ENCODE assay signal across 21 cellular contexts in genomic region chr10:370222-370825, GRCh38.
DNase-seq lines count a peak whose midpoint lies in the region; ATAC-seq, FAIRE-seq and TF ChIP-seq lines count a peak whose summit lies in the region.
"Had no signal": no experiment of that assay in that cellular context is flagged by ENCODE, and none has a peak within 500 bp of the region (broad histone marks: within the 10 kb centered on the region; RNA-seq: fewer than 3 reads in every experiment).

No MANE protein-coding gene starts in this region.

- H3K4me1 ChIP-seq in left ventricle myocardium inferior, result peaks cover 38% of the 10 kb centered on the region
- H3K4me1 ChIP-seq in esophagus muscularis mucosa, result peaks cover 14 to 41% (median 40%) of the 10 kb centered on the region in 4 donors
- H3K4me1 ChIP-seq in aorta (ENCODE audit: control insufficient read depth in 1 of 2, insufficient read depth in 2 of 2, low read length in 2 of 2), result peaks cover 0 to 3% of the 10 kb centered on the region in 2 donors
- H3K4me1 ChIP-seq: lower lobe of right lung had no signal

- no peaks in the 10 kb centered on the region for H3K27me3 Mint-ChIP-seq in nephron progenitor cell (ENCODE audit: low read depth, poor library complexity)
- H3K27me3 Mint-ChIP-seq: activated CD4-positive, alpha-beta T cell treated with anti-CD3 and anti-CD28 coated beads, Interleukin-2, amount 10 ng/mL, durations not matched to agents 24 days and 14 days; naive thymus-derived CD8-positive, alpha-beta T cell had no signal

- TF ChIP-seq POLR2A in esophagus muscularis mucosa (IDR thresholded peaks at IDR 0.05; ENCODE audit: low read depth), result no peak

- H3K27ac ChIP-seq in left ventricle myocardium inferior (replicated peaks) (no peak overlapping the region), esophagus muscularis mucosa (replicated peaks in 1 of 4) (peak overlapping the region in 3 of 4 donors; percentile 51 to 57 (median 57)), aorta (ENCODE audit: low read depth in 1 of 2, low read length in 2 of 2) (peak overlapping the region; percentile 71 to 94)
- H3K27ac ChIP-seq: lower lobe of right lung had no signal

- peaks cover 52% of the 10 kb centered on the region for H3K36me3 ChIP-seq in left ventricle myocardium inferior
- peaks cover 10 to 78% (median 50%) of the 10 kb centered on the region in 4 donors for H3K36me3 ChIP-seq in esophagus muscularis mucosa
- peaks cover 0 to 2% of the 10 kb centered on the region in 2 donors for H3K36me3 ChIP-seq in aorta (ENCODE audit: control insufficient read depth in 1 of 2, insufficient read depth in 2 of 2, low read length in 1 of 2)

- FAIRE-seq in HTR-8/SVneo (lab: Jason Lieb, UNC), result no peak
- FAIRE-seq: RCC 7860, TTC549 had no signal

- ATAC-seq in Right ventricle myocardium inferior (peak; percentile 15), aorta (ENCODE audit: low FRiP score) (peak; percentile 60)
- ATAC-seq: lower lobe of right lung; naive thymus-derived CD8-positive, alpha-beta T cell; stimulated activated effector memory CD8-positive, alpha-beta T cell treated with anti-CD3 and anti-CD28 coated beads, Interleukin-12 subunit alpha, Interleukin-12 subunit beta, amount 100 ng/mL, for 72 hours had no signal

- H3K27ac Mint-ChIP-seq in nephron progenitor cell, result peak overlapping the region; percentile 91
- H3K27ac Mint-ChIP-seq: activated CD4-positive, alpha-beta T cell treated with anti-CD3 and anti-CD28 coated beads, Interleukin-2, amount 10 ng/mL, durations not matched to agents 24 days and 14 days; dendritic cell treated with granulocyte-macrophage colony-stimulating factor and Interleukin-4, amounts not matched to agents 40 ng/mL and 50 ng/mL, for 4 days; stimulated activated effector memory CD8-positive, alpha-beta T cell treated with anti-CD3 and anti-CD28 coated beads, Interleukin-12 subunit alpha, Interleukin-12 subunit beta, amount 100 ng/mL, for 72 hours had no signal

- peaks cover 48% of the 10 kb centered on the region for H3K4me1 Mint-ChIP-seq in nephron progenitor cell
- H3K4me1 Mint-ChIP-seq: activated CD4-positive, alpha-beta T cell treated with anti-CD3 and anti-CD28 coated beads, Interleukin-2, amount 10 ng/mL, durations not matched to agents 24 days and 14 days; CD4-positive, alpha-beta memory T cell; naive thymus-derived CD8-positive, alpha-beta T cell; stimulated activated effector memory CD8-positive, alpha-beta T cell treated with anti-CD3 and anti-CD28 coated beads, Interleukin-12 subunit alpha, Interleukin-12 subunit beta, amount 100 ng/mL, for 72 hours had no signal

- H3K36me3 Mint-ChIP-seq in nephron progenitor cell (ENCODE audit: low read depth), result peaks cover 53% of the 10 kb centered on the region
- H3K36me3 Mint-ChIP-seq: stimulated activated effector memory CD8-positive, alpha-beta T cell treated with anti-CD3 and anti-CD28 coated beads, Interleukin-12 subunit alpha, Interleukin-12 subunit beta, amount 100 ng/mL, for 72 hours had no signal

- TF ChIP-seq EP300 in esophagus muscularis mucosa (IDR thresholded peaks at IDR 0.05), result no peak

- H3K4me3 ChIP-seq in left ventricle myocardium inferior, result no peak overlapping the region
- H3K4me3 ChIP-seq in esophagus muscularis mucosa, result peak overlapping the region in 1 of 4 donors; percentile 12
- H3K4me3 ChIP-seq in aorta (ENCODE audit: low read length in 2 of 2), result no peak overlapping the region
- H3K4me3 ChIP-seq: lower lobe of right lung, MG63, tibial nerve had no signal

- H3K9me3 Mint-ChIP-seq in nephron progenitor cell, result no peaks in the 10 kb centered on the region
- H3K9me3 Mint-ChIP-seq: activated CD4-positive, alpha-beta T cell treated with anti-CD3 and anti-CD28 coated beads, Interleukin-2, amount 10 ng/mL, durations not matched to agents 24 days and 14 days; CD4-positive, alpha-beta memory T cell; dendritic cell treated with granulocyte-macrophage colony-stimulating factor and Interleukin-4, amounts not matched to agents 40 ng/mL and 50 ng/mL, for 4 days; naive thymus-derived CD8-positive, alpha-beta T cell; stimulated activated effector memory CD8-positive, alpha-beta T cell treated with anti-CD3 and anti-CD28 coated beads, Interleukin-12 subunit alpha, Interleukin-12 subunit beta, amount 100 ng/mL, for 72 hours had no signal

- H3K4me3 Mint-ChIP-seq in nephron progenitor cell, result no peak overlapping the region
- H3K4me3 Mint-ChIP-seq: activated CD4-positive, alpha-beta T cell treated with anti-CD3 and anti-CD28 coated beads, Interleukin-2, amount 10 ng/mL, durations not matched to agents 24 days and 14 days; CD4-positive, alpha-beta memory T cell; dendritic cell treated with granulocyte-macrophage colony-stimulating factor and Interleukin-4, amounts not matched to agents 40 ng/mL and 50 ng/mL, for 4 days; naive thymus-derived CD8-positive, alpha-beta T cell; stimulated activated effector memory CD8-positive, alpha-beta T cell treated with anti-CD3 and anti-CD28 coated beads, Interleukin-12 subunit alpha, Interleukin-12 subunit beta, amount 100 ng/mL, for 72 hours had no signal

- H3K9me3 ChIP-seq in left ventricle myocardium inferior (replicated peaks) (no peaks in the 10 kb centered on the region), esophagus muscularis mucosa (no peaks in the 10 kb centered on the region), aorta (ENCODE audit: control insufficient read depth, low read length) (no peaks in the 10 kb centered on the region)
- H3K9me3 ChIP-seq: lower lobe of right lung, MG63, tibial nerve had no signal

- intact Hi-C loops in Right ventricle myocardium inferior (cut with DNase I) (no loop called here), left ventricle myocardium inferior (cut with micrococcal nuclease) (no loop called here), esophagus muscularis mucosa (cut with DNase I) (no loop called here), aorta (cut with DNase I) (loop anchor here in 1 of 2 donors (5.0 kb wide), 1 partner anchor 43 kb away; no protein-coding TSS in a partner anchor)

- DNase-seq in Right ventricle myocardium inferior (ENCODE audit: missing footprints) (no peak), left ventricle myocardium inferior (no peak), esophagus muscularis mucosa (ENCODE audit: extremely low spot score) (no peak), nephron progenitor cell (no peak), aorta (peak in 1 of 2 donors; percentile 72), HTR-8/SVneo (ENCODE audit: insufficient read length, low spot score) (no peak), ecto neural progenitor cell (ENCODE audit: low spot score) (no peak), 8988T (no peak)
- DNase-seq: activated CD4-positive, alpha-beta T cell treated with anti-CD3 and anti-CD28 coated beads, Interleukin-2, amount 10 ng/mL, durations not matched to agents 24 days and 14 days; activated naive CD4-positive, alpha-beta T cell; CD4-positive, alpha-beta memory T cell; DMS53; lower lobe of right lung; MG63; NCI-H146 had no signal

- 68% methylated on average over 17 of the region's 18 CpGs for WGBS in esophagus muscularis mucosa
- 2 to 6% methylated on average over 18 of the region's 18 CpGs for WGBS in aorta, 2 donors

- H3K27me3 ChIP-seq in left ventricle myocardium inferior (ENCODE audit: low read depth) (no peaks in the 10 kb centered on the region), esophagus muscularis mucosa (no peaks in the 10 kb centered on the region), aorta (ENCODE audit: control insufficient read depth in 1 of 2, insufficient read depth in 2 of 2, low read length in 1 of 2) (no peaks in the 10 kb centered on the region)
- H3K27me3 ChIP-seq: MG63, tibial nerve had no signal

- TF ChIP-seq CTCF in left ventricle myocardium inferior (IDR thresholded peaks at IDR 0.05; ENCODE audit: borderline replicate concordance), result no peak
- no peak for TF ChIP-seq CTCF in esophagus muscularis mucosa (IDR thresholded peaks at IDR 0.05)
- TF ChIP-seq CTCF in nephron progenitor cell (IDR thresholded peaks at IDR 0.05), result no peak
